Comparison of ENCODE assay signal across 27 cellular contexts in the genomic region with DNA sequence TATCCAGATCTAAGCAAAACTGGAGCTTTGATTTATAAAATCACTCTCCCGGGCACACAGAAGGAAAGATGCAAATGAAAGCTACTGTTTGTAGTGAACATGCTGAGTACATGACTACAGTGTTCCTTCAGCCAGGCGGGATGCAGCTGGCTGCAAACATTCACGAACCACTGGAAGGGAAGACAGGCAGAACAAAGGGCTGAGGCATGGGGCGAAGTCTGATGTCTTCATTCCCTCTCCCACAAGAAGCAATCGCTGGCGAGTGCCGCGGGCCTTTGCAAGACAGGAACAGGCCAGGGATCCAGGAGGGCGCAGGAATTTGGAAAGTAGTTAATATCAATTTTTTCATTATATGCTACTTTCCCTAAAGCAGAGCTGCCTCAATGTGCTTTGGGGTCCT.
DNase-seq lines count a peak whose midpoint lies in the region; TF ChIP-seq lines count a peak whose summit lies in the region.
"Had no signal": no experiment of that assay in that cellular context is flagged by ENCODE, and none has a peak within 500 bp of the region (broad histone marks: within the 10 kb centered on the region; RNA-seq: fewer than 3 reads in every experiment).

No MANE protein-coding gene starts in this region.

- peak; percentile 13 for DNase-seq in NCI-H748 (lab: John Stamatoyannopoulos, UW; ENCODE audit: unreplicated experiment)
- no peak for DNase-seq in NCI-H748 treated with DMSO at 0.1 percent for 48 hours (lab: John Stamatoyannopoulos, UW)
- DNase-seq in medulla oblongata (ENCODE audit: extremely low spot score), result peak; percentile 37
- DNase-seq in superior temporal gyrus (ENCODE audit: extremely low spot score), result peak; percentile 48
- no peak for DNase-seq in GM10266 (ENCODE audit: extremely low spot score)
- no peak for DNase-seq in RPMI8226
- no peak for DNase-seq in foreskin fibroblast
- DNase-seq: activated CD4-positive, alpha-beta memory T cell treated with anti-CD3 and anti-CD28 coated beads, Interleukin-2, amount 10 ng/mL, durations not matched to agents 7 days and 5 days; activated CD8-positive, alpha-beta memory T cell treated with anti-CD3 and anti-CD28 coated beads, Interleukin-2, amount 50 U/mL, for 4 hours; activated naive CD4-positive, alpha-beta T cell treated with anti-CD3 and anti-CD28 coated beads for 36 hours; adrenal gland; body of pancreas; CD4-positive, alpha-beta memory T cell; gastrocnemius medialis; KG1; left colon; MG63; NCI-H146; NCI-H526; stimulated activated naive CD8-positive, alpha-beta T cell treated with anti-CD3 and anti-CD28 coated beads, Interleukin-15, amount 100 ng/mL, for 72 hours; T-helper 2 cell; tibial artery had no signal

- H3K9me3 Mint-ChIP-seq in brain, result peaks cover 15 to 80% (median 24%) of the 10 kb centered on the region in 5 experiments

- peaks cover 57% of the 10 kb centered on the region for H3K4me1 Mint-ChIP-seq in brain
- H3K4me1 Mint-ChIP-seq: activated CD4-positive, alpha-beta memory T cell treated with anti-CD3 and anti-CD28 coated beads, Interleukin-2, amount 10 ng/mL, durations not matched to agents 7 days and 5 days; B cell; CD4-positive, alpha-beta memory T cell; memory B cell; stimulated activated naive CD8-positive, alpha-beta T cell treated with anti-CD3 and anti-CD28 coated beads, Interleukin-15, amount 100 ng/mL, for 72 hours had no signal

- peaks cover 6% of the 10 kb centered on the region for H3K27me3 Mint-ChIP-seq in brain
- H3K27me3 Mint-ChIP-seq: activated CD4-positive, alpha-beta memory T cell treated with anti-CD3 and anti-CD28 coated beads, Interleukin-2, amount 10 ng/mL, durations not matched to agents 7 days and 5 days; memory B cell had no signal

- no peak overlapping the region for H3K4me3 ChIP-seq in foreskin fibroblast (ENCODE audit: low read depth in 1 of 2, low read length in 2 of 2)
- H3K4me3 ChIP-seq: adrenal gland, body of pancreas, gastrocnemius medialis, HAP-1, MG63, tibial artery had no signal

- no peaks in the 10 kb centered on the region for H3K36me3 Mint-ChIP-seq in brain
- H3K36me3 Mint-ChIP-seq: CD4-positive, alpha-beta memory T cell; memory B cell had no signal

- peak overlapping the region; percentile 77 to 93 (median 80) for H3K27ac Mint-ChIP-seq in brain
- H3K27ac Mint-ChIP-seq: activated CD4-positive, alpha-beta memory T cell treated with anti-CD3 and anti-CD28 coated beads, Interleukin-2, amount 10 ng/mL, durations not matched to agents 7 days and 5 days; activated naive CD4-positive, alpha-beta T cell treated with anti-CD3 and anti-CD28 coated beads for 36 hours; B cell; CD4-positive, alpha-beta memory T cell; memory B cell; progenitor cell of endocrine pancreas; stimulated activated naive CD8-positive, alpha-beta T cell treated with anti-CD3 and anti-CD28 coated beads, Interleukin-15, amount 100 ng/mL, for 72 hours had no signal

- H3K4me3 Mint-ChIP-seq in brain, result peak overlapping the region; percentile 15 to 61 (median 29)
- H3K4me3 Mint-ChIP-seq: activated CD4-positive, alpha-beta memory T cell treated with anti-CD3 and anti-CD28 coated beads, Interleukin-2, amount 10 ng/mL, durations not matched to agents 7 days and 5 days; activated naive CD4-positive, alpha-beta T cell treated with anti-CD3 and anti-CD28 coated beads for 36 hours; B cell; CD4-positive, alpha-beta memory T cell; memory B cell; stimulated activated naive CD8-positive, alpha-beta T cell treated with anti-CD3 and anti-CD28 coated beads, Interleukin-15, amount 100 ng/mL, for 72 hours had no signal

- TF ChIP-seq CTCF in brain (conservative IDR thresholded peaks at IDR 0.05) (no peak), GM10266 (IDR thresholded peaks at IDR 0.05; ENCODE audit: control insufficient read depth, insufficient read depth, low read depth, missing control alignments) (no peak), foreskin fibroblast (IDR thresholded peaks at IDR 0.05; ENCODE audit: low read depth, low read length) (no peak)

Comparison
In these comparisons a context has a peak if more than half of its experiments do, and no peak if none do; other contexts are left out.
1. DNase-seq: peak in NCI-H748 (single experiment), medulla oblongata (single experiment) and superior temporal gyrus (single experiment); none in NCI-H748 treated with DMSO at 0.1 percent for 48 hours (single experiment), GM10266 (single experiment), RPMI8226 (single experiment) and foreskin fibroblast (0 of 2).